In the genomic region with DNA sequence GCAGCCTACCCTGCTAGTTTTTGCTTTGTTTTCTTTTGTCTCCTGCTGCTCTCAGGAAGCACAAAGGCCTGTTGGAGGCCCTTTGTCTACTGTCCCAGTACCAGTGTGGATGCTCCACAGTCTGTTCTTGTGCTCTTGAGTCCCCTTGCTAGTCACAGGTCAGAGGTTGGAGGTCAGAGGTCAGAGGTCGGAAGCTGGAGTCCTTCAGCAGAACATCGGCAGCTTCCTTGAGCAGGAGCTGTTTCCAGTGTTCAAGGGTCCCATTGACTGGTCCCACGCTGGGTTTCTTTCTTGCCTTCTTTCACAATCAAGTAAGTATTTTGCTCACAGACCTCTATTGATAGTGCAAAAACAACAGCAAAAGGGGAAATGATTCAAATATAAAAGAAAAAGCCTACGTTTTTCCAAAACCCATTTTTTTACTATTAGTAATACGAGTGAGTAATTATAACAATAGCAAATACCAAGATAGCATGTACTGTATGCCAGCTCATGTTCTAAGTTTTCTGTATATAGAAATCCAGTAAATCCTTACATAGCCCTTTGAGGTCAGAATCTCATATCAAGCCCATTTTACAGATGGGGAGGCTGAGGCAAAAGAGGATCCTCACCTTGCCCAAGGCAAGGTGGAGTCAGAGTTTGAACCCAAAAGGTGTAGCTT, we compare ENCODE assay signal across 1 cellular context.
TF ChIP-seq lines count a peak whose summit lies in the region.

No MANE protein-coding gene starts in this region.

TF ChIP-seq in GM12878, 131 proteins besides CTCF, POLR2A, EP300 and RAD21:
- TF ChIP-seq NR2C2 (IDR thresholded peaks at IDR 0.05; ENCODE audit: borderline replicate concordance, control insufficient read depth, insufficient read length, low read depth) (peak; percentile 66), NR2C1 (IDR thresholded peaks at IDR 0.05) (peak; percentile 85), SUPT20H (IDR thresholded peaks at IDR 0.05; ENCODE audit: borderline replicate concordance, control insufficient read depth, low read depth, low read length) (no peak), NR2F1 (conservative IDR thresholded peaks at IDR 0.05) (peak; percentile 66)
TF ChIP-seq in GM12878: peak in this region for 3.
